Comparison of ENCODE assay signal across 1 cellular context in the genomic region with DNA sequence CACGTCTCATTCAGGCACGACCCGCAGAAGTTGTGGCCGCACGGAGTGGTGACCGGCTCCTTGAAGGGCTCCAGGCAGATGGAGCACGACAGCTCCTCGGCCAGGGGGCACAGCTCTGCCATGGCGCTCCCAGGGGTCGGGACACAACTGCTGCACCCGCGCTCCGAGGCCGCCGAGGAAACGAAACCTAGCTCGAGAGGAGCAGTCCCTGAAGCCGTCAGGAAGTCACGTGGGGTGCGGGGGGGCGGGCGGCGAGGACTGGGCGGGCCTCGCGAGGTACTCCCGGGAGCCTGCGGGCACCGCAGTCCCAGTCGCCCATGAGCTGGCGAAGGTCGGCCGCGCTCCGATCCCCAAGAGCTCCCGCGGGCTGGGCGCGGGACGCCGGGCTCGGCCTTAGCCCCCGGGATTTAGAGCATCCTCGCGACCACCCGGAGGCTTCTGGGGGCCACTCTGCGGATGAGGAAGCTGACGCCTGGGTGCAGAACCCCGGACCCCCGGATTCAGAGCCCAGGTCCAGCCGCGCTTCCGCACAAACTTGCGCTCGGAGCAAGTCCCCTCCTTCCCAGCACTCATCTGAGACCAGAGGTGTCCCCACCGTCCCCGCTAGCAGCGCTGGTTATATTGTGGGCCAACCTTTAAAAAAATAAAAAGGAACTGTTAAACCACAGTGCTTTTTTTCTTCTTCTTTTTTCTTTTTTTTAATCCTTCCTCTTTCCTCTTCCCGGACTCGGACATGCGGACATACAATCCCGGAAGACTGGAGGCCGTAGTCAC.
A peak's percentile ranks its signal among the peaks of the same experiment; 100 is the strongest.
TF ChIP-seq lines count a peak whose summit lies in the region.

A gene with protein sequence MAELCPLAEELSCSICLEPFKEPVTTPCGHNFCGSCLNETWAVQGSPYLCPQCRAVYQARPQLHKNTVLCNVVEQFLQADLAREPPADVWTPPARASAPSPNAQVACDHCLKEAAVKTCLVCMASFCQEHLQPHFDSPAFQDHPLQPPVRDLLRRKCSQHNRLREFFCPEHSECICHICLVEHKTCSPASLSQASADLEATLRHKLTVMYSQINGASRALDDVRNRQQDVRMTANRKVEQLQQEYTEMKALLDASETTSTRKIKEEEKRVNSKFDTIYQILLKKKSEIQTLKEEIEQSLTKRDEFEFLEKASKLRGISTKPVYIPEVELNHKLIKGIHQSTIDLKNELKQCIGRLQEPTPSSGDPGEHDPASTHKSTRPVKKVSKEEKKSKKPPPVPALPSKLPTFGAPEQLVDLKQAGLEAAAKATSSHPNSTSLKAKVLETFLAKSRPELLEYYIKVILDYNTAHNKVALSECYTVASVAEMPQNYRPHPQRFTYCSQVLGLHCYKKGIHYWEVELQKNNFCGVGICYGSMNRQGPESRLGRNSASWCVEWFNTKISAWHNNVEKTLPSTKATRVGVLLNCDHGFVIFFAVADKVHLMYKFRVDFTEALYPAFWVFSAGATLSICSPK (minus strand): TSS at position 183 of the 774 bp plus-strand sequence. CDS start 61 bp downstream, at position 122.

TF ChIP-seq in HepG2, 621 proteins besides CTCF, POLR2A, EP300 and RAD21 (continued from another document and continues in another):
- TF ChIP-seq, protein P1, sequence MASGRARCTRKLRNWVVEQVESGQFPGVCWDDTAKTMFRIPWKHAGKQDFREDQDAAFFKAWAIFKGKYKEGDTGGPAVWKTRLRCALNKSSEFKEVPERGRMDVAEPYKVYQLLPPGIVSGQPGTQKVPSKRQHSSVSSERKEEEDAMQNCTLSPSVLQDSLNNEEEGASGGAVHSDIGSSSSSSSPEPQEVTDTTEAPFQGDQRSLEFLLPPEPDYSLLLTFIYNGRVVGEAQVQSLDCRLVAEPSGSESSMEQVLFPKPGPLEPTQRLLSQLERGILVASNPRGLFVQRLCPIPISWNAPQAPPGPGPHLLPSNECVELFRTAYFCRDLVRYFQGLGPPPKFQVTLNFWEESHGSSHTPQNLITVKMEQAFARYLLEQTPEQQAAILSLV (CRISPR knock-in tag; IDR thresholded peaks at IDR 0.05; ENCODE audit: borderline replicate concordance), result peak; percentile 90; the same call in 1 of the 2 replicates
- TF ChIP-seq ZMAT3 (CRISPR knock-in tag; conservative IDR thresholded peaks at IDR 0.05), result peak; percentile 85
- peak; percentile 75 for TF ChIP-seq ZSCAN9 (CRISPR knock-in tag; IDR thresholded peaks at IDR 0.05; ENCODE audit: borderline replicate concordance)
- TF ChIP-seq, protein P2, sequence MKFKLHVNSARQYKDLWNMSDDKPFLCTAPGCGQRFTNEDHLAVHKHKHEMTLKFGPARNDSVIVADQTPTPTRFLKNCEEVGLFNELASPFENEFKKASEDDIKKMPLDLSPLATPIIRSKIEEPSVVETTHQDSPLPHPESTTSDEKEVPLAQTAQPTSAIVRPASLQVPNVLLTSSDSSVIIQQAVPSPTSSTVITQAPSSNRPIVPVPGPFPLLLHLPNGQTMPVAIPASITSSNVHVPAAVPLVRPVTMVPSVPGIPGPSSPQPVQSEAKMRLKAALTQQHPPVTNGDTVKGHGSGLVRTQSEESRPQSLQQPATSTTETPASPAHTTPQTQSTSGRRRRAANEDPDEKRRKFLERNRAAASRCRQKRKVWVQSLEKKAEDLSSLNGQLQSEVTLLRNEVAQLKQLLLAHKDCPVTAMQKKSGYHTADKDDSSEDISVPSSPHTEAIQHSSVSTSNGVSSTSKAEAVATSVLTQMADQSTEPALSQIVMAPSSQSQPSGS (CRISPR knock-in tag; IDR thresholded peaks at IDR 0.05), result peak; percentile 15; the same call in 1 of the 2 replicates
- TF ChIP-seq, protein P3, sequence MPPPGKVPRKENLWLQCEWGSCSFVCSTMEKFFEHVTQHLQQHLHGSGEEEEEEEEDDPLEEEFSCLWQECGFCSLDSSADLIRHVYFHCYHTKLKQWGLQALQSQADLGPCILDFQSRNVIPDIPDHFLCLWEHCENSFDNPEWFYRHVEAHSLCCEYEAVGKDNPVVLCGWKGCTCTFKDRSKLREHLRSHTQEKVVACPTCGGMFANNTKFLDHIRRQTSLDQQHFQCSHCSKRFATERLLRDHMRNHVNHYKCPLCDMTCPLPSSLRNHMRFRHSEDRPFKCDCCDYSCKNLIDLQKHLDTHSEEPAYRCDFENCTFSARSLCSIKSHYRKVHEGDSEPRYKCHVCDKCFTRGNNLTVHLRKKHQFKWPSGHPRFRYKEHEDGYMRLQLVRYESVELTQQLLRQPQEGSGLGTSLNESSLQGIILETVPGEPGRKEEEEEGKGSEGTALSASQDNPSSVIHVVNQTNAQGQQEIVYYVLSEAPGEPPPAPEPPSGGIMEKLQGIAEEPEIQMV (CRISPR knock-in tag; IDR thresholded peaks at IDR 0.05; ENCODE audit: low read depth), result peak; percentile 26; the same call in 1 of the 2 replicates
- 0 out of 2 replicates have a peak, but pooled peaks have one; percentile 55 for TF ChIP-seq ZNF563 (CRISPR knock-in tag; IDR thresholded peaks at IDR 0.05)
- peak; percentile 94 for TF ChIP-seq ZNF546 (CRISPR knock-in tag; conservative IDR thresholded peaks at IDR 0.05)
- TF ChIP-seq, protein P4, sequence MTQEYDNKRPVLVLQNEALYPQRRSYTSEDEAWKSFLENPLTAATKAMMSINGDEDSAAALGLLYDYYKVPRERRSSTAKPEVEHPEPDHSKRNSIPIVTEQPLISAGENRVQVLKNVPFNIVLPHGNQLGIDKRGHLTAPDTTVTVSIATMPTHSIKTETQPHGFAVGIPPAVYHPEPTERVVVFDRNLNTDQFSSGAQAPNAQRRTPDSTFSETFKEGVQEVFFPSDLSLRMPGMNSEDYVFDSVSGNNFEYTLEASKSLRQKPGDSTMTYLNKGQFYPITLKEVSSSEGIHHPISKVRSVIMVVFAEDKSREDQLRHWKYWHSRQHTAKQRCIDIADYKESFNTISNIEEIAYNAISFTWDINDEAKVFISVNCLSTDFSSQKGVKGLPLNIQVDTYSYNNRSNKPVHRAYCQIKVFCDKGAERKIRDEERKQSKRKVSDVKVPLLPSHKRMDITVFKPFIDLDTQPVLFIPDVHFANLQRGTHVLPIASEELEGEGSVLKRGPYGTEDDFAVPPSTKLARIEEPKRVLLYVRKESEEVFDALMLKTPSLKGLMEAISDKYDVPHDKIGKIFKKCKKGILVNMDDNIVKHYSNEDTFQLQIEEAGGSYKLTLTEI (CRISPR knock-in tag; conservative IDR thresholded peaks at IDR 0.05), result no peak
- TF ChIP-seq MIER3 (CRISPR knock-in tag; IDR thresholded peaks at IDR 0.05; ENCODE audit: borderline replicate concordance), result peak; percentile 70
- TF ChIP-seq, protein P5, sequence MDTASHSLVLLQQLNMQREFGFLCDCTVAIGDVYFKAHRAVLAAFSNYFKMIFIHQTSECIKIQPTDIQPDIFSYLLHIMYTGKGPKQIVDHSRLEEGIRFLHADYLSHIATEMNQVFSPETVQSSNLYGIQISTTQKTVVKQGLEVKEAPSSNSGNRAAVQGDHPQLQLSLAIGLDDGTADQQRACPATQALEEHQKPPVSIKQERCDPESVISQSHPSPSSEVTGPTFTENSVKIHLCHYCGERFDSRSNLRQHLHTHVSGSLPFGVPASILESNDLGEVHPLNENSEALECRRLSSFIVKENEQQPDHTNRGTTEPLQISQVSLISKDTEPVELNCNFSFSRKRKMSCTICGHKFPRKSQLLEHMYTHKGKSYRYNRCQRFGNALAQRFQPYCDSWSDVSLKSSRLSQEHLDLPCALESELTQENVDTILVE (CRISPR knock-in tag; IDR thresholded peaks at IDR 0.05), result peak; percentile 85
- TF ChIP-seq, protein P6, sequence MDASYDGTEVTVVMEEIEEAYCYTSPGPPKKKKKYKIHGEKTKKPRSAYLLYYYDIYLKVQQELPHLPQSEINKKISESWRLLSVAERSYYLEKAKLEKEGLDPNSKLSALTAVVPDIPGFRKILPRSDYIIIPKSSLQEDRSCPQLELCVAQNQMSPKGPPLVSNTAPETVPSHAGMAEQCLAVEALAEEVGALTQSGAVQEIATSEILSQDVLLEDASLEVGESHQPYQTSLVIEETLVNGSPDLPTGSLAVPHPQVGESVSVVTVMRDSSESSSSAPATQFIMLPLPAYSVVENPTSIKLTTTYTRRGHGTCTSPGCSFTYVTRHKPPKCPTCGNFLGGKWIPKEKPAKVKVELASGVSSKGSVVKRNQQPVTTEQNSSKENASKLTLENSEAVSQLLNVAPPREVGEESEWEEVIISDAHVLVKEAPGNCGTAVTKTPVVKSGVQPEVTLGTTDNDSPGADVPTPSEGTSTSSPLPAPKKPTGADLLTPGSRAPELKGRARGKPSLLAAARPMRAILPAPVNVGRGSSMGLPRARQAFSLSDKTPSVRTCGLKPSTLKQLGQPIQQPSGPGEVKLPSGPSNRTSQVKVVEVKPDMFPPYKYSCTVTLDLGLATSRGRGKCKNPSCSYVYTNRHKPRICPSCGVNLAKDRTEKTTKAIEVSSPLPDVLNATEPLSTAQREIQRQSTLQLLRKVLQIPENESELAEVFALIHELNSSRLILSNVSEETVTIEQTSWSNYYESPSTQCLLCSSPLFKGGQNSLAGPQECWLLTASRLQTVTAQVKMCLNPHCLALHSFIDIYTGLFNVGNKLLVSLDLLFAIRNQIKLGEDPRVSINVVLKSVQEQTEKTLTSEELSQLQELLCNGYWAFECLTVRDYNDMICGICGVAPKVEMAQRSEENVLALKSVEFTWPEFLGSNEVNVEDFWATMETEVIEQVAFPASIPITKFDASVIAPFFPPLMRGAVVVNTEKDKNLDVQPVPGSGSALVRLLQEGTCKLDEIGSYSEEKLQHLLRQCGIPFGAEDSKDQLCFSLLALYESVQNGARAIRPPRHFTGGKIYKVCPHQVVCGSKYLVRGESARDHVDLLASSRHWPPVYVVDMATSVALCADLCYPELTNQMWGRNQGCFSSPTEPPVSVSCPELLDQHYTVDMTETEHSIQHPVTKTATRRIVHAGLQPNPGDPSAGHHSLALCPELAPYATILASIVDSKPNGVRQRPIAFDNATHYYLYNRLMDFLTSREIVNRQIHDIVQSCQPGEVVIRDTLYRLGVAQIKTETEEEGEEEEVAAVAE (CRISPR knock-in tag; IDR thresholded peaks at IDR 0.05; ENCODE audit: borderline replicate concordance), result peak; percentile 69; the same call in 1 of the 2 replicates
- TF ChIP-seq, protein P7, sequence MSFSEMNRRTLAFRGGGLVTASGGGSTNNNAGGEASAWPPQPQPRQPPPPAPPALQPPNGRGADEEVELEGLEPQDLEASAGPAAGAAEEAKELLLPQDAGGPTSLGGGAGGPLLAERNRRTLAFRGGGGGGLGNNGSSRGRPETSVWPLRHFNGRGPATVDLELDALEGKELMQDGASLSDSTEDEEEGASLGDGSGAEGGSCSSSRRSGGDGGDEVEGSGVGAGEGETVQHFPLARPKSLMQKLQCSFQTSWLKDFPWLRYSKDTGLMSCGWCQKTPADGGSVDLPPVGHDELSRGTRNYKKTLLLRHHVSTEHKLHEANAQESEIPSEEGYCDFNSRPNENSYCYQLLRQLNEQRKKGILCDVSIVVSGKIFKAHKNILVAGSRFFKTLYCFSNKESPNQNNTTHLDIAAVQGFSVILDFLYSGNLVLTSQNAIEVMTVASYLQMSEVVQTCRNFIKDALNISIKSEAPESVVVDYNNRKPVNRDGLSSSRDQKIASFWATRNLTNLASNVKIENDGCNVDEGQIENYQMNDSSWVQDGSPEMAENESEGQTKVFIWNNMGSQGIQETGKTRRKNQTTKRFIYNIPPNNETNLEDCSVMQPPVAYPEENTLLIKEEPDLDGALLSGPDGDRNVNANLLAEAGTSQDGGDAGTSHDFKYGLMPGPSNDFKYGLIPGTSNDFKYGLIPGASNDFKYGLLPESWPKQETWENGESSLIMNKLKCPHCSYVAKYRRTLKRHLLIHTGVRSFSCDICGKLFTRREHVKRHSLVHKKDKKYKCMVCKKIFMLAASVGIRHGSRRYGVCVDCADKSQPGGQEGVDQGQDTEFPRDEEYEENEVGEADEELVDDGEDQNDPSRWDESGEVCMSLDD (CRISPR knock-in tag; IDR thresholded peaks at IDR 0.05; ENCODE audit: borderline replicate concordance), result peak; percentile 66; the same call in 1 of the 2 replicates
- TF ChIP-seq FOXA1 (IDR thresholded peaks at IDR 0.05), result no peak
- TF ChIP-seq FOXA1 (CRISPR knock-in tag; IDR thresholded peaks at IDR 0.05), result 0 out of 2 replicates have a peak, but pooled peaks have one; percentile 25
- TF ChIP-seq, protein P8, sequence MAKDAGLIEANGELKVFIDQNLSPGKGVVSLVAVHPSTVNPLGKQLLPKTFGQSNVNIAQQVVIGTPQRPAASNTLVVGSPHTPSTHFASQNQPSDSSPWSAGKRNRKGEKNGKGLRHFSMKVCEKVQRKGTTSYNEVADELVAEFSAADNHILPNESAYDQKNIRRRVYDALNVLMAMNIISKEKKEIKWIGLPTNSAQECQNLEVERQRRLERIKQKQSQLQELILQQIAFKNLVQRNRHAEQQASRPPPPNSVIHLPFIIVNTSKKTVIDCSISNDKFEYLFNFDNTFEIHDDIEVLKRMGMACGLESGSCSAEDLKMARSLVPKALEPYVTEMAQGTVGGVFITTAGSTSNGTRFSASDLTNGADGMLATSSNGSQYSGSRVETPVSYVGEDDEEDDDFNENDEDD (CRISPR knock-in tag; IDR thresholded peaks at IDR 0.05; ENCODE audit: borderline replicate concordance), result peak; percentile 59
- TF ChIP-seq, protein P9, sequence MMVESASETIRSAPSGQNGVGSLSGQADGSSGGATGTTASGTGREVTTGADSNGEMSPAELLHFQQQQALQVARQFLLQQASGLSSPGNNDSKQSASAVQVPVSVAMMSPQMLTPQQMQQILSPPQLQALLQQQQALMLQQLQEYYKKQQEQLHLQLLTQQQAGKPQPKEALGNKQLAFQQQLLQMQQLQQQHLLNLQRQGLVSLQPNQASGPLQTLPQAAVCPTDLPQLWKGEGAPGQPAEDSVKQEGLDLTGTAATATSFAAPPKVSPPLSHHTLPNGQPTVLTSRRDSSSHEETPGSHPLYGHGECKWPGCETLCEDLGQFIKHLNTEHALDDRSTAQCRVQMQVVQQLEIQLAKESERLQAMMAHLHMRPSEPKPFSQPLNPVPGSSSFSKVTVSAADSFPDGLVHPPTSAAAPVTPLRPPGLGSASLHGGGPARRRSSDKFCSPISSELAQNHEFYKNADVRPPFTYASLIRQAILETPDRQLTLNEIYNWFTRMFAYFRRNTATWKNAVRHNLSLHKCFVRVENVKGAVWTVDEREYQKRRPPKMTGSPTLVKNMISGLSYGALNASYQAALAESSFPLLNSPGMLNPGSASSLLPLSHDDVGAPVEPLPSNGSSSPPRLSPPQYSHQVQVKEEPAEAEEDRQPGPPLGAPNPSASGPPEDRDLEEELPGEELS (CRISPR knock-in tag; IDR thresholded peaks at IDR 0.05), result no peak
- no peak for TF ChIP-seq PHB2 (IDR thresholded peaks at IDR 0.05; ENCODE audit: partially characterized antibody)
- TF ChIP-seq, protein P10, sequence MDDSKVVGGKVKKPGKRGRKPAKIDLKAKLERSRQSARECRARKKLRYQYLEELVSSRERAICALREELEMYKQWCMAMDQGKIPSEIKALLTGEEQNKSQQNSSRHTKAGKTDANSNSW (CRISPR knock-in tag; IDR thresholded peaks at IDR 0.05; ENCODE audit: borderline replicate concordance), result peak; percentile 86; the same call in 1 of the 2 replicates
- TF ChIP-seq, protein P11, sequence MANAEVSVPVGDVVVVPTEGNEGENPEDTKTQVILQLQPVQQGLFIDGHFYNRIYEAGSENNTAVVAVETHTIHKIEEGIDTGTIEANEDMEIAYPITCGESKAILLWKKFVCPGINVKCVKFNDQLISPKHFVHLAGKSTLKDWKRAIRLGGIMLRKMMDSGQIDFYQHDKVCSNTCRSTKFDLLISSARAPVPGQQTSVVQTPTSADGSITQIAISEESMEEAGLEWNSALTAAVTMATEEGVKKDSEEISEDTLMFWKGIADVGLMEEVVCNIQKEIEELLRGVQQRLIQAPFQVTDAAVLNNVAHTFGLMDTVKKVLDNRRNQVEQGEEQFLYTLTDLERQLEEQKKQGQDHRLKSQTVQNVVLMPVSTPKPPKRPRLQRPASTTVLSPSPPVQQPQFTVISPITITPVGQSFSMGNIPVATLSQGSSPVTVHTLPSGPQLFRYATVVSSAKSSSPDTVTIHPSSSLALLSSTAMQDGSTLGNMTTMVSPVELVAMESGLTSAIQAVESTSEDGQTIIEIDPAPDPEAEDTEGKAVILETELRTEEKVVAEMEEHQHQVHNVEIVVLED (CRISPR knock-in tag; IDR thresholded peaks at IDR 0.05; ENCODE audit: borderline replicate concordance), result peak; percentile 79
- TF ChIP-seq FOXM1 (CRISPR knock-in tag; IDR thresholded peaks at IDR 0.05), result no peak
- TF ChIP-seq ZIK1 (CRISPR knock-in tag; IDR thresholded peaks at IDR 0.05; ENCODE audit: borderline replicate concordance, low read depth), result no peak; the same call in 1 of the 2 replicates
- peak; percentile 75 for TF ChIP-seq TAF15 (IDR thresholded peaks at IDR 0.05; ENCODE audit: low read depth, low read length, poor library complexity, severe bottlenecking)
- peak; percentile 70 for TF ChIP-seq ZNF446 (CRISPR knock-in tag; IDR thresholded peaks at IDR 0.05)
